Comparison of ENCODE assay signal across 12 cellular contexts in the genomic region with DNA sequence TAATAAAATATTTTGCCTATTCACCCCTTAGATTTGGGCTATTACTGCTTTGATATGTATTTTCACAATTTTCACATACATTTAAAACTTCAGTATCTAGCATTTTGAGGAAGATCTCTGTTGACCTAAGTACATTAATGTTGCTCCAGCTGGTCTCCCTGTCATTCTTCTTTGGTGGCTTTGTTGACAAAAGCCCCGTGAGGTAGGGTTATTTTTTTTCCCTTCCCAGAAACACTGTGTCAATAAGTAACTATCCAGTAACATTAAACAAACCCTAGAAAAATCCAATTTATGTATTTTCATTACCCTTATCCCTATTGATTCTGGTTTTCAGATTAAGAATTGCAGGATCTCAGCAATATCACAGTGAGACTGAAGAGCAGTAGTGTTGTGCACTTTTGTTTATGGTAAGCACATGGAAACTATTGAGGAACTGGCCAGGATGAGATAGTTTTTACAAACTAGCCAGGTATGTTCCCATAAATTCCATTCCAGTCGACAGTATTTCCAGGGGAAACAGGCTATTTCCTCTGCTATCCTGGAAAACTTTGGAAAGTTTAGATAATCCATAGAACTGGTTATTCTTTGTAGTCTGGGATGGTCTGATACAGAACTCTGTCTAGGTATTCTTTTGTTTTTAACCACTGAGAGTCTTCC.
"Had no signal": no experiment of that assay in that cellular context is flagged by ENCODE, and none has a peak within 500 bp of the region (broad histone marks: within the 10 kb centered on the region; RNA-seq: fewer than 3 reads in every experiment).

No MANE protein-coding gene starts in this region.

- H3K27ac ChIP-seq: breast epithelium, gastrocnemius medialis, parathyroid adenoma, right atrium auricular region, uterus had no signal

- H3K9me3 ChIP-seq: breast epithelium, gastrocnemius medialis, right atrium auricular region, uterus had no signal

- H3K4me3 ChIP-seq: breast epithelium, gastrocnemius medialis, right atrium auricular region, uterus had no signal

- H3K4me1 ChIP-seq: breast epithelium, gastrocnemius medialis, parathyroid adenoma, right atrium auricular region, uterus had no signal

- DNase-seq: activated CD4-positive, alpha-beta memory T cell treated with anti-CD3 and anti-CD28 coated beads, Interleukin-2, amount 10 ng/mL, durations not matched to agents 7 days and 5 days; activated gamma-delta T cell treated with Interleukin-2 at 50 U/mL for 16 hours; activated naive CD8-positive, alpha-beta T cell treated with anti-CD3 and anti-CD28 coated beads for 36 hours; activated T-cell treated with anti-CD3 and anti-CD28 coated beads, Interleukin-2, amount 50 U/mL, for 72 hours; gastrocnemius medialis; kidney glomerular epithelial cell; small intestine; T1000; uterus had no signal

- H2AFZ ChIP-seq: parathyroid adenoma had no signal

- H3K27me3 ChIP-seq: breast epithelium, gastrocnemius medialis, right atrium auricular region, uterus had no signal

- H3K36me3 ChIP-seq: breast epithelium, gastrocnemius medialis, right atrium auricular region, uterus had no signal
